Comparison of ENCODE assay signal across 1 cellular context in genomic region chr6:37712508-37712907, GRCh38.
TF ChIP-seq lines count a peak whose summit lies in the region.

No MANE protein-coding gene starts in this region.

TF ChIP-seq in K562, 482 proteins besides CTCF, POLR2A, EP300 and RAD21 (continued from another document):
- TF ChIP-seq NELFE (IDR thresholded peaks at IDR 0.05; ENCODE audit: insufficient read depth, insufficient read length) = no peak
- TF ChIP-seq ZFP36 (IDR thresholded peaks at IDR 0.05; ENCODE audit: low read depth, low read length, partially characterized antibody) = peak; percentile 85
- peak; percentile 38; the same call in 1 of the 2 replicates for TF ChIP-seq NFIC (IDR thresholded peaks at IDR 0.05)
TF ChIP-seq in K562: peak in this region for 6.
